In the genomic region with DNA sequence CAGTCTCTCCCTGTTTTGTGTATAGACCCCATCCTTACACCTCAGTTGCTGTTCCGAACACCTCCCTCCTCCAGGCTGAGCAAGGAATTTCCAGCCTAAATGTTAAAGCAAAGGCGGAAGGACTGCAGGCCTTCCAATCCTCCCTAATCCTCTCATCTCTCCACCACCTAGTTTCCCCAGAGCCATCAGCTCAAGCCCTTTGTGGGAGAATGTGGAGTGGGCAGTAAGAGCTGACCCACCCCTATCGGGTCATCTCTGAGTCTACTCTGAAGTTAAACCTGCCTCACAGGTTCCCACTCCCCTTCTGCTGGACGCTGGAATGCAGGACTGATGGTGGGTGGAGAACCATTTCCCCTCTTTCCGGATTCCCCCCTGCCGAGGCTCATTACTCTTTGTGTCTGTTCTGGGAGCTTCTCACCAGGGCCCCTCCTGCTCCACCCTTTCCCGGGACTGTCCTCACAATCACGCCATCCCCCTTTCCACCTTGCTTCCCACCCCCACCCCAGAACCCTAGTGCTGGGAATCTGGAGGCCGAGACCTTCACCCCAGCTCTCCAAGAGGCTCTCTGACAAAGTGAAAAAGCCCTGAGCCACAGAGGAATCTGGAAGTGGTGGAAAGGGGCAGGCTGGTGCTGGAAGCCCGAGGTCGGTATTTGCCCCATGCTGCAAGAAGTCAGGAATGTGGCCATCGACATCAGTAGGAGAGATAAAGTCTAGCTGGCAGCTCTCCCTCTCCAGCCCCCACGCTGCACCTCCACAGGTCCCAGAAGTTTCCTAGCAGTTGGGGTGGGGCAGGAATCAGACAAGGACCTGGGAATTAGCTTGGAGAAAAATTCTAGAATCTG, we compare ENCODE assay signal across 12 cellular contexts. TPM values are rescaled to one million over a fixed set of nuclear protein-coding genes. Genes with fewer than 3 reads are reported as not detected.
DNase-seq lines count a peak whose midpoint lies in the region; ATAC-seq and TF ChIP-seq lines count a peak whose summit lies in the region.
"Had no signal": no experiment of that assay in that cellular context is flagged by ENCODE, and none has a peak within 500 bp of the region (broad histone marks: within the 10 kb centered on the region; RNA-seq: fewer than 3 reads in every experiment).

No MANE protein-coding gene starts in this region.

- H3K27ac ChIP-seq in ectodermal cell (ENCODE audit: insufficient read depth, low read depth, low read length, poor library complexity, severe bottlenecking), result peak overlapping the region; percentile 85
- peak overlapping the region; percentile 99 for H3K27ac ChIP-seq in mesodermal cell (ENCODE audit: low read depth, low read length, severe bottlenecking)
- H3K27ac ChIP-seq: neutrophil had no signal

- ATAC-seq in HG03457 (IDR thresholded peaks at IDR 0.05; ENCODE audit: unreplicated experiment), result no peak
- no peak for ATAC-seq in GM21529 (IDR thresholded peaks at IDR 0.05; ENCODE audit: unreplicated experiment)
- ATAC-seq: CD8-positive, alpha-beta T cell had no signal

- 19 to 21% methylated on average over 13 of the region's 13 CpGs for WGBS in ectodermal cell, 2 experiments
- WGBS in mesodermal cell (ENCODE audit: insufficient coverage in 2 of 2), 2 experiments, result 4 to 7% methylated on average over 6 to 9 of the region's 13 CpGs

- H3K27me3 ChIP-seq in ectodermal cell (ENCODE audit: control insufficient read depth, insufficient read depth, low read length, poor library complexity, severe bottlenecking), result no peaks in the 10 kb centered on the region

- intact Hi-C loops in cardiac septum (cut with DNase I), result no loop called here

- peaks cover 37% of the 10 kb centered on the region for H3K4me1 ChIP-seq in ectodermal cell (ENCODE audit: control insufficient read depth, insufficient read depth, low read length)
- H3K4me1 ChIP-seq in mesodermal cell (ENCODE audit: control insufficient read depth, insufficient read depth, low read length, poor library complexity, severe bottlenecking), result peaks cover 55% of the 10 kb centered on the region

- TF ChIP-seq CTCF in AG10803 (conservative IDR thresholded peaks at IDR 0.05; ENCODE audit: low read length), result no peak

- H3K36me3 ChIP-seq in ectodermal cell (ENCODE audit: control insufficient read depth, insufficient read depth, low read length) (no peaks in the 10 kb centered on the region), mesodermal cell (ENCODE audit: control insufficient read depth, insufficient read depth, low read length) (peaks cover 13% of the 10 kb centered on the region)
- H3K36me3 ChIP-seq: neutrophil had no signal

- DNase-seq in AG10803 (ENCODE audit: low read depth) (peak; percentile 59), NCI-H226 (peak; percentile 100), cardiac septum (ENCODE audit: low spot score) (no peak), NCI-H69 (lab: John Stamatoyannopoulos, UW) (no peak)
- DNase-seq: activated CD8-positive, alpha-beta memory T cell treated with anti-CD3 and anti-CD28 coated beads, Interleukin-2, amount 50 U/mL, for 48 hours; CD8-positive, alpha-beta T cell; NCI-H1105 had no signal

- H3K9me3 ChIP-seq in ectodermal cell (ENCODE audit: control insufficient read depth, low read length) (no peaks in the 10 kb centered on the region), mesodermal cell (ENCODE audit: control insufficient read depth, low read length) (no peaks in the 10 kb centered on the region)
- H3K9me3 ChIP-seq: neutrophil had no signal

- H3K4me3 ChIP-seq in AG10803 (ENCODE audit: low read length) (no peak overlapping the region), ectodermal cell (ENCODE audit: insufficient read depth, low read depth, low read length) (no peak overlapping the region), mesodermal cell (ENCODE audit: extremely low read depth, insufficient read depth, low read length, poor library complexity, severe bottlenecking) (peak overlapping the region; percentile 66)

RNA-seq across cellular contexts. Expression of a gene that starts 3.3 kb away (rescaled TPM):
- 114 TPM for polyA plus RNA-seq in ectodermal cell (2013, experiment 1 of 4)
- polyA plus RNA-seq in ectodermal cell (2013, experiment 2 of 4), result 106 TPM
- 93.6 TPM for polyA plus RNA-seq in ectodermal cell (2013, experiment 3 of 4)
- polyA plus RNA-seq in ectodermal cell (2013, experiment 4 of 4), result 91.2 TPM
- 2,534 TPM for polyA plus RNA-seq in mesodermal cell (2013, experiment 1 of 2)
- polyA plus RNA-seq in mesodermal cell (2013, experiment 2 of 2), result 2,467 TPM
- total RNA-seq in cardiac septum, result 10.7 TPM

RNA-seq across cellular contexts. Expression of a gene that starts 40.7 kb away (rescaled TPM):
- 240 TPM for polyA plus RNA-seq in ectodermal cell (2013, experiment 1 of 4)
- polyA plus RNA-seq in ectodermal cell (2013, experiment 2 of 4), result 242 TPM
- 172 TPM for polyA plus RNA-seq in ectodermal cell (2013, experiment 3 of 4)
- polyA plus RNA-seq in ectodermal cell (2013, experiment 4 of 4), result 169 TPM
- 3,226 TPM for polyA plus RNA-seq in mesodermal cell (2013, experiment 1 of 2)
- 3,108 TPM for polyA plus RNA-seq in mesodermal cell (2013, experiment 2 of 2)
- total RNA-seq in cardiac septum, result 82.2 TPM

Comparison
In these comparisons a context has a peak if more than half of its experiments do, and no peak if none do; other contexts are left out.
1. DNase-seq: peak in AG10803 (single experiment) and NCI-H226 (single experiment); none in cardiac septum (single experiment) and NCI-H69 (single experiment).